1 cellular context compared by ENCODE assay signal in genomic region chr12:88958153-88958552, GRCh38.
TF ChIP-seq lines count a peak whose summit lies in the region.

No MANE protein-coding gene starts in this region.

TF ChIP-seq in H1, 55 proteins besides CTCF, POLR2A, EP300 and RAD21 (continued from another document):
- TF ChIP-seq CHD7 (IDR thresholded peaks at IDR 0.05; ENCODE audit: insufficient replicate concordance, low read length) = peak; percentile 91
TF ChIP-seq in H1: peak in this region for 2.
